In genomic region chr2:199310654-199311275, GRCh38 we compare ENCODE assay signal across 18 cellular contexts.
DNase-seq lines count a peak whose midpoint lies in the region; ATAC-seq and TF ChIP-seq lines count a peak whose summit lies in the region.
"Had no signal": no experiment of that assay in that cellular context is flagged by ENCODE, and none has a peak within 500 bp of the region (broad histone marks: within the 10 kb centered on the region; RNA-seq: fewer than 3 reads in every experiment).

No MANE protein-coding gene starts in this region.

- no peak overlapping the region for H3K27ac Mint-ChIP-seq in naive thymus-derived CD4-positive, alpha-beta T cell
- H3K27ac Mint-ChIP-seq: B cell; naive thymus-derived CD8-positive, alpha-beta T cell; progenitor cell of endocrine pancreas had no signal

- H3K36me3 Mint-ChIP-seq in naive thymus-derived CD4-positive, alpha-beta T cell: no peaks in the 10 kb centered on the region
- H3K36me3 Mint-ChIP-seq: naive thymus-derived CD8-positive, alpha-beta T cell had no signal

- in situ Hi-C loops in GM13976 (cut with MboI; ENCODE audit: low sequenced_read_pairs, unreplicated experiment): no loop called here

- POLR2A ChIA-PET in naive thymus-derived CD4-positive, alpha-beta T cell (lab: Charles Lee): no interaction called here

- H3K9me3 ChIP-seq in tibial artery: no peaks in the 10 kb centered on the region
- H3K9me3 ChIP-seq in naive thymus-derived CD4-positive, alpha-beta T cell (ENCODE audit: control insufficient read depth in 2 of 3, low read length in 3 of 3): no peaks in the 10 kb centered on the region
- H3K9me3 ChIP-seq: tibial nerve had no signal

- no peaks in the 10 kb centered on the region for H3K4me1 Mint-ChIP-seq in naive thymus-derived CD4-positive, alpha-beta T cell
- H3K4me1 Mint-ChIP-seq: B cell; naive thymus-derived CD8-positive, alpha-beta T cell had no signal

- H3K4me3 Mint-ChIP-seq in naive thymus-derived CD4-positive, alpha-beta T cell: no peak overlapping the region
- H3K4me3 Mint-ChIP-seq: B cell; naive thymus-derived CD8-positive, alpha-beta T cell had no signal

- peaks cover 0 to 23% (median 4%) of the 10 kb centered on the region in 4 donors for H3K4me1 ChIP-seq in tibial artery
- no peaks in the 10 kb centered on the region for H3K4me1 ChIP-seq in naive thymus-derived CD4-positive, alpha-beta T cell (ENCODE audit: control insufficient read depth in 2 of 2, insufficient read depth in 2 of 2, low read length in 2 of 2)
- H3K4me1 ChIP-seq: tibial nerve had no signal

- ATAC-seq in naive thymus-derived CD4-positive, alpha-beta T cell: no peak
- ATAC-seq in omental fat pad (ENCODE audit: low FRiP score): no peak
- ATAC-seq: naive thymus-derived CD8-positive, alpha-beta T cell; PC-3 had no signal

- H3K27ac ChIP-seq in tibial artery: no peak overlapping the region
- H3K27ac ChIP-seq in naive thymus-derived CD4-positive, alpha-beta T cell (ENCODE audit: low read depth, low read length): no peak overlapping the region
- H3K27ac ChIP-seq: SK-N-MC, tibial nerve had no signal

- H3K27me3 ChIP-seq in tibial artery: no peaks in the 10 kb centered on the region
- H3K27me3 ChIP-seq in naive thymus-derived CD4-positive, alpha-beta T cell (ENCODE audit: control insufficient read depth in 2 of 2, insufficient read depth in 2 of 2, low read length in 2 of 2): no peaks in the 10 kb centered on the region
- H3K27me3 ChIP-seq: tibial nerve had no signal

- H3K4me3 ChIP-seq in tibial artery: no peak overlapping the region
- H3K4me3 ChIP-seq in naive thymus-derived CD4-positive, alpha-beta T cell (ENCODE audit: low read length): no peak overlapping the region
- H3K4me3 ChIP-seq: SK-N-MC, tibial nerve had no signal

- H3K36me3 ChIP-seq in tibial artery: no peaks in the 10 kb centered on the region
- no peaks in the 10 kb centered on the region for H3K36me3 ChIP-seq in naive thymus-derived CD4-positive, alpha-beta T cell (ENCODE audit: control insufficient read depth in 2 of 3, insufficient read depth in 3 of 3, low read length in 3 of 3)

- CTCF ChIA-PET in naive thymus-derived CD4-positive, alpha-beta T cell (lab: Charles Lee): no interaction called here

- intact Hi-C loops in tibial artery (cut with DNase I; ENCODE audit: low total_unique reads): no loop called here
- intact Hi-C loops in naive thymus-derived CD4-positive, alpha-beta T cell (cut with micrococcal nuclease): no loop called here

- TF ChIP-seq CTCF in tibial artery (IDR thresholded peaks at IDR 0.05) (no peak), GM13976 (IDR thresholded peaks at IDR 0.05; ENCODE audit: borderline replicate concordance, control extremely low read depth, extremely low read depth, insufficient read depth, missing control alignments) (no peak), omental fat pad (IDR thresholded peaks at IDR 0.05) (no peak)

- no peaks in the 10 kb centered on the region for H3K27me3 Mint-ChIP-seq in naive thymus-derived CD4-positive, alpha-beta T cell
- H3K27me3 Mint-ChIP-seq: B cell, progenitor cell of endocrine pancreas had no signal

- peak; percentile 91 for DNase-seq in NCI-H1092 treated with DMSO at 0.1 percent for 48 hours (lab: John Stamatoyannopoulos, UW)
- DNase-seq in NCI-H2081 (lab: John Stamatoyannopoulos, UW): peak; percentile 36 to 84
- peak; percentile 95 for DNase-seq in NCI-H69 (lab: John Stamatoyannopoulos, UW)
- peak; percentile 1 for DNase-seq in left kidney (ENCODE audit: low read depth, low spot score)
- no peak for DNase-seq in tibial artery
- no peak for DNase-seq in naive thymus-derived CD4-positive, alpha-beta T cell
- DNase-seq in GM13976 (ENCODE audit: low spot score): no peak
- DNase-seq in omental fat pad (ENCODE audit: low spot score): no peak
- DNase-seq: activated effector memory CD4-positive, alpha-beta T cell treated with anti-CD3 and anti-CD28 coated beads, Interleukin-2, amount 50 U/mL, for 16 hours; KG1; mammary epithelial cell; naive thymus-derived CD8-positive, alpha-beta T cell; PC-3; T1000 had no signal

- H3K9me3 Mint-ChIP-seq in naive thymus-derived CD4-positive, alpha-beta T cell: peaks cover 0 to 8% (median 0%) of the 10 kb centered on the region in 11 donors

Comparison
In these comparisons a context has a peak if more than half of its experiments do, and no peak if none do; other contexts are left out.
1. DNase-seq: peak in NCI-H1092 treated with DMSO at 0.1 percent for 48 hours (single experiment), NCI-H2081 (2 of 2), NCI-H69 (single experiment) and left kidney (single experiment); none in tibial artery (0 of 2), naive thymus-derived CD4-positive, alpha-beta T cell (0 of 9), GM13976 (single experiment) and omental fat pad (single experiment).